ENCODE assay signal across 29 cellular contexts in the genomic region with DNA sequence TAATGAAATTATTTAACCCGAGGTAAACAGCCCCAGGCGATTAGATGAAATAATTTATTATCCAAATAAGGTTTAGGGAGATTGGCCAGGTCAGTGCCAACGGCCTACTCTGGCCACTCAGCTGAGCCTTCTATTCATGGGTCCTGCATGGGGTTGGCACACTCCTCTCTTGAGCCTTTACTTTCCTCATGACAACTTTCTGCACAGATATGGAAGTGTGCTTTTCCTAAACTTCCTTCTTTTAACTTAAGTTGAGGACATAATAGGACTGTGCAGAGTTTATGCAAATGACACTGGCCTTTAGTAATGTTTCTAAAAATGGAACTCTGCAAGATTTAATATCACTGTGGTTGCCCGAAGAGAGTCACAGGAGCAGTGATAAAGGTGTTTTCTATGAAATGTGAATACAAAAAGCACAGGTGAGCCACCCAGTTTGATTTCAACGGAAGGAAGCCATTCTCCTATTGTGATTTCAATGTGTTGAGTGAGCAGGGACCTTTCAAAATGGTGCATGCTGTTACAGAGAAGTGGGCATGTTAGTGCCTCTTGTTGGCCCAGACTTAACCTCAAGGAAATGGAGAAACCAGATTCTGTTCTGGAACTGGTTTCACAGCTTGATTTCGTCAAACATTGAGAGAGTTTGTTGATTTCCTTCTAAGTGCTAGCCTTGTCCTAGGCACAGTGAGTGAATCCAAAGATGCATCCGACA. TPM values are rescaled to one million over a fixed set of nuclear protein-coding genes. Genes with fewer than 3 reads are reported as not detected.
"Had no signal": no experiment of that assay in that cellular context is flagged by ENCODE, and none has a peak within 500 bp of the region (broad histone marks: within the 10 kb centered on the region; RNA-seq: fewer than 3 reads in every experiment).

No MANE protein-coding gene starts in this region.

- ATAC-seq: activated T-helper 17 cell treated with anti-CD3 and anti-CD28 coated beads, Interleukin-2, amount 50 U/mL, for 72 hours; foreskin keratinocyte; stimulated activated effector memory CD8-positive, alpha-beta T cell treated with anti-CD3 and anti-CD28 coated beads, Interleukin-12 subunit alpha, Interleukin-12 subunit beta, amount 100 ng/mL, for 72 hours had no signal

- FAIRE-seq: islet of Langerhans had no signal

- H3K27me3 Mint-ChIP-seq: activated B cell treated with CpG ODN at 0.5 μM for 24 hours; activated naive CD8-positive, alpha-beta T cell treated with anti-CD3 and anti-CD28 coated beads for 36 hours; type B pancreatic cell had no signal

- H3K79me2 ChIP-seq: hepatocyte had no signal

- H3K4me1 Mint-ChIP-seq: activated CD4-positive, alpha-beta memory T cell treated with anti-CD3 and anti-CD28 coated beads, Interleukin-2, amount 10 ng/mL, durations not matched to agents 7 days and 5 days; activated naive CD8-positive, alpha-beta T cell treated with anti-CD3 and anti-CD28 coated beads for 36 hours; activated T-helper 17 cell treated with anti-CD3 and anti-CD28 coated beads, Interleukin-2, amount 50 U/mL, for 72 hours; stimulated activated effector memory CD8-positive, alpha-beta T cell treated with anti-CD3 and anti-CD28 coated beads, Interleukin-12 subunit alpha, Interleukin-12 subunit beta, amount 100 ng/mL, for 72 hours had no signal

- H3K4me3 ChIP-seq: cardiac muscle cell, hepatocyte, prostate gland, right lobe of liver, smooth muscle cell, stomach had no signal

- H3K4me3 Mint-ChIP-seq: activated B cell treated with CpG ODN at 0.5 μM for 24 hours; activated CD4-positive, alpha-beta memory T cell treated with anti-CD3 and anti-CD28 coated beads, Interleukin-2, amount 10 ng/mL, durations not matched to agents 7 days and 5 days; activated naive CD8-positive, alpha-beta T cell treated with anti-CD3 and anti-CD28 coated beads for 36 hours; activated T-helper 17 cell treated with anti-CD3 and anti-CD28 coated beads, Interleukin-2, amount 50 U/mL, for 72 hours; neural crest cell; stimulated activated effector memory CD8-positive, alpha-beta T cell treated with anti-CD3 and anti-CD28 coated beads, Interleukin-12 subunit alpha, Interleukin-12 subunit beta, amount 100 ng/mL, for 72 hours; T-helper 2 cell treated with Interferon-gamma antibody and Interleukin-4, amounts not matched to agents 5 μg/mL and 100 μg/mL, for 36 hours; type B pancreatic cell had no signal

- H3K27ac ChIP-seq: cardiac muscle cell, epithelial cell of prostate, foreskin keratinocyte, hepatocyte, prostate gland, right lobe of liver, stomach had no signal

- H2AFZ ChIP-seq: hepatocyte had no signal

- H3K4me2 ChIP-seq: hepatocyte, smooth muscle cell had no signal

- H3K9me3 Mint-ChIP-seq: activated B cell treated with CpG ODN at 0.5 μM for 24 hours; activated CD4-positive, alpha-beta memory T cell treated with anti-CD3 and anti-CD28 coated beads, Interleukin-2, amount 10 ng/mL, durations not matched to agents 7 days and 5 days; activated naive CD8-positive, alpha-beta T cell treated with anti-CD3 and anti-CD28 coated beads for 36 hours; activated T-helper 17 cell treated with anti-CD3 and anti-CD28 coated beads, Interleukin-2, amount 50 U/mL, for 72 hours; stimulated activated effector memory CD8-positive, alpha-beta T cell treated with anti-CD3 and anti-CD28 coated beads, Interleukin-12 subunit alpha, Interleukin-12 subunit beta, amount 100 ng/mL, for 72 hours; T-helper 2 cell treated with Interferon-gamma antibody and Interleukin-4, amounts not matched to agents 5 μg/mL and 100 μg/mL, for 36 hours had no signal

- H3K27me3 ChIP-seq: hepatocyte, right lobe of liver, stomach had no signal

- H3K36me3 Mint-ChIP-seq: activated naive CD8-positive, alpha-beta T cell treated with anti-CD3 and anti-CD28 coated beads for 36 hours; stimulated activated effector memory CD8-positive, alpha-beta T cell treated with anti-CD3 and anti-CD28 coated beads, Interleukin-12 subunit alpha, Interleukin-12 subunit beta, amount 100 ng/mL, for 72 hours had no signal

- H3K4me1 ChIP-seq: foreskin keratinocyte, prostate gland, stomach had no signal

- DNase-seq: activated B cell treated with CpG ODN at 0.5 μM for 24 hours; activated CD4-positive, alpha-beta memory T cell treated with anti-CD3 and anti-CD28 coated beads, Interleukin-2, amount 10 ng/mL, durations not matched to agents 7 days and 5 days; activated CD4-positive, alpha-beta T cell treated with anti-CD3 and anti-CD28 coated beads for 48 hours; activated naive CD4-positive, alpha-beta T cell; activated naive CD8-positive, alpha-beta T cell treated with anti-CD3 and anti-CD28 coated beads for 36 hours; activated T-cell treated with anti-CD3 and anti-CD28 coated beads, Interleukin-2, amount 50 U/mL, for 1 hour; amniotic stem cell; foreskin keratinocyte; left cardiac atrium; midbrain; right lobe of liver; stimulated activated CD4-positive, alpha-beta T cell treated with anti-CD3 and anti-CD28 coated beads, Interleukin-4, amount 100 ng/mL, for 24 hours; stomach had no signal

- H3K36me3 ChIP-seq: cardiac muscle cell, prostate gland, right lobe of liver, stomach had no signal

- H3K9me3 ChIP-seq: prostate gland, right lobe of liver, stomach had no signal

- H3K27ac Mint-ChIP-seq: activated B cell treated with CpG ODN at 0.5 μM for 24 hours; activated CD4-positive, alpha-beta memory T cell treated with anti-CD3 and anti-CD28 coated beads, Interleukin-2, amount 10 ng/mL, durations not matched to agents 7 days and 5 days; activated naive CD8-positive, alpha-beta T cell treated with anti-CD3 and anti-CD28 coated beads for 36 hours; activated T-helper 17 cell treated with anti-CD3 and anti-CD28 coated beads, Interleukin-2, amount 50 U/mL, for 72 hours; stimulated activated effector memory CD8-positive, alpha-beta T cell treated with anti-CD3 and anti-CD28 coated beads, Interleukin-12 subunit alpha, Interleukin-12 subunit beta, amount 100 ng/mL, for 72 hours; T-helper 2 cell treated with Interferon-gamma antibody and Interleukin-4, amounts not matched to agents 5 μg/mL and 100 μg/mL, for 36 hours; type B pancreatic cell had no signal

RNA-seq across cellular contexts. Expression of a gene that starts 55.7 kb away (rescaled TPM):
- total RNA-seq: activated B cell treated with CpG ODN at 0.5 μM for 24 hours; activated CD4-positive, alpha-beta memory T cell treated with anti-CD3 and anti-CD28 coated beads, Interleukin-2, amount 10 ng/mL, durations not matched to agents 7 days and 5 days; activated naive CD8-positive, alpha-beta T cell treated with anti-CD3 and anti-CD28 coated beads for 36 hours; activated T-helper 17 cell treated with anti-CD3 and anti-CD28 coated beads, Interleukin-2, amount 50 U/mL, for 72 hours; cardiac muscle cell; dermis microvascular lymphatic vessel endothelial cell; fibroblast of lung; foreskin keratinocyte; hepatocyte; left cardiac atrium; lung microvascular endothelial cell; neural crest cell; osteocyte; right lobe of liver; smooth muscle cell; stomach; temporal lobe had no signal
